ENCODE assay signal across 8 cellular contexts in genomic region chr9:104386425-104387069, GRCh38.
DNase-seq lines count a peak whose midpoint lies in the region; ATAC-seq and TF ChIP-seq lines count a peak whose summit lies in the region.

No MANE protein-coding gene starts in this region.

- peak; percentile 2 for DNase-seq in CD1c-positive myeloid dendritic cell (ENCODE audit: extremely low spot score)
- peak; percentile 87 for DNase-seq in NCI-H69 (lab: John Stamatoyannopoulos, UW)
- DNase-seq in dermis blood vessel endothelial cell = peak; percentile 37
- no peak for DNase-seq in neural crest cell (ENCODE audit: low read depth, low spot score)
- no peak for DNase-seq in NCI-H2227 treated with DMSO at 0.1 percent for 48 hours (lab: John Stamatoyannopoulos, UW)
- no peak for DNase-seq in activated T-cell treated with anti-CD3 and anti-CD28 coated beads, Interleukin-2, amount 50 U/mL, for 1 hour

- H3K27ac Mint-ChIP-seq in neural crest cell (ENCODE audit: unreplicated experiment) = no peak overlapping the region

- ATAC-seq in GM19043 (IDR thresholded peaks at IDR 0.05; ENCODE audit: low read depth, unreplicated experiment) (peak; percentile 78), HG03571 (IDR thresholded peaks at IDR 0.05; ENCODE audit: unreplicated experiment) (peak; percentile 60)

- no peaks in the 10 kb centered on the region for H3K36me3 Mint-ChIP-seq in neural crest cell (ENCODE audit: low read depth)

- peaks cover 27% of the 10 kb centered on the region for H3K27me3 Mint-ChIP-seq in neural crest cell (ENCODE audit: low read depth)

- H3K4me1 Mint-ChIP-seq in neural crest cell = no peaks in the 10 kb centered on the region

- H3K9me3 Mint-ChIP-seq in neural crest cell = no peaks in the 10 kb centered on the region

- H3K4me3 Mint-ChIP-seq in neural crest cell = no peak overlapping the region

- peak; percentile 84 for TF ChIP-seq CTCF in neural crest cell (conservative IDR thresholded peaks at IDR 0.05)

Comparison
In these comparisons a context has a peak if more than half of its experiments do, and no peak if none do; other contexts are left out.
1. DNase-seq: peak in CD1c-positive myeloid dendritic cell (single experiment), NCI-H69 (single experiment) and dermis blood vessel endothelial cell (single experiment); none in neural crest cell (single experiment), NCI-H2227 treated with DMSO at 0.1 percent for 48 hours (single experiment) and activated T-cell treated with anti-CD3 and anti-CD28 coated beads, Interleukin-2, amount 50 U/mL, for 1 hour (single experiment).